In genomic region chr3:196321162-196321561, GRCh38 we compare ENCODE assay signal across 31 cellular contexts. TPM values are rescaled to one million over a fixed set of nuclear protein-coding genes. Genes with fewer than 3 reads are reported as not detected.
A peak's percentile ranks its signal among the peaks of the same experiment; 100 is the strongest.
DNase-seq lines count a peak whose midpoint lies in the region; ATAC-seq lines count a peak whose summit lies in the region.
"Had no signal": no experiment of that assay in that cellular context is flagged by ENCODE, and none has a peak within 500 bp of the region (broad histone marks: within the 10 kb centered on the region; RNA-seq: fewer than 3 reads in every experiment).

No MANE protein-coding gene starts in this region.

- no peak for ATAC-seq in CD4-positive, CD25-positive, alpha-beta regulatory T cell (ENCODE audit: low read depth in 2 of 2)
- no peak for ATAC-seq in GM19351 (IDR thresholded peaks at IDR 0.05; ENCODE audit: unreplicated experiment)
- no peak for ATAC-seq in GM18909 (IDR thresholded peaks at IDR 0.05; ENCODE audit: poor library complexity, unreplicated experiment)
- no peak for ATAC-seq in HG03378 (IDR thresholded peaks at IDR 0.05; ENCODE audit: unreplicated experiment)
- ATAC-seq: activated naive CD8-positive, alpha-beta T cell treated with anti-CD3 and anti-CD28 coated beads, Interleukin-2, amount 50 U/mL, for 24 hours; gastroesophageal sphincter; naive thymus-derived CD8-positive, alpha-beta T cell; Right ventricle myocardium inferior; upper lobe of right lung had no signal

- no peaks in the 10 kb centered on the region for H3K27me3 Mint-ChIP-seq in CD4-positive, CD25-positive, alpha-beta regulatory T cell
- H3K27me3 Mint-ChIP-seq: activated naive CD8-positive, alpha-beta T cell treated with anti-CD3 and anti-CD28 coated beads, Interleukin-2, amount 50 U/mL, for 24 hours; naive thymus-derived CD8-positive, alpha-beta T cell had no signal

- no peak overlapping the region for H2AK5ac ChIP-seq in mesenchymal stem cell (ENCODE audit: low read length, severe bottlenecking)

- no peak overlapping the region for H2BK120ac ChIP-seq in mesenchymal stem cell (ENCODE audit: low read depth, low read length)

- H3K27me3 ChIP-seq in CD4-positive, CD25-positive, alpha-beta regulatory T cell (ENCODE audit: control insufficient read depth, insufficient read depth, low read length) = no peaks in the 10 kb centered on the region
- H3K27me3 ChIP-seq in mesenchymal stem cell (ENCODE audit: control insufficient read depth in 1 of 2, insufficient read depth in 1 of 2, low read length in 2 of 2) = no peaks in the 10 kb centered on the region
- H3K27me3 ChIP-seq: BLaER1, cardiac muscle cell, colonic mucosa, gastroesophageal sphincter, suprapubic skin, upper lobe of right lung had no signal

- no peaks in the 10 kb centered on the region for H3K36me3 ChIP-seq in CD4-positive, CD25-positive, alpha-beta regulatory T cell (ENCODE audit: control insufficient read depth, insufficient read depth, low read length)
- peaks cover 0 to 3% of the 10 kb centered on the region in 2 experiments for H3K36me3 ChIP-seq in mesenchymal stem cell (ENCODE audit: control insufficient read depth in 1 of 2, insufficient read depth in 2 of 2, low read depth in 1 of 2, low read length in 2 of 2)
- H3K36me3 ChIP-seq: BLaER1, cardiac muscle cell, colonic mucosa, gastroesophageal sphincter, suprapubic skin, upper lobe of right lung had no signal

- WGBS in mesenchymal stem cell = 86% methylated on average over 10 of the region's 11 CpGs

- no peak overlapping the region for H3K27ac Mint-ChIP-seq in CD4-positive, CD25-positive, alpha-beta regulatory T cell
- H3K27ac Mint-ChIP-seq: activated naive CD8-positive, alpha-beta T cell treated with anti-CD3 and anti-CD28 coated beads, Interleukin-2, amount 50 U/mL, for 24 hours had no signal

- H2BK15ac ChIP-seq in mesenchymal stem cell (ENCODE audit: low read depth, poor library complexity, severe bottlenecking) = peak overlapping the region; percentile 23

- H2BK12ac ChIP-seq in mesenchymal stem cell (ENCODE audit: low read length in 2 of 2) = no peak overlapping the region

- no peak for DNase-seq in CD4-positive, CD25-positive, alpha-beta regulatory T cell
- DNase-seq in Kasumi-1 (lab: John Stamatoyannopoulos, UW) = peak; percentile 66
- peak; percentile 69 for DNase-seq in SKM-1 (lab: John Stamatoyannopoulos, UW; ENCODE audit: unreplicated experiment)
- no peak for DNase-seq in mesenchymal stem cell
- DNase-seq in cerebellum (ENCODE audit: low spot score) = no peak
- DNase-seq: activated effector memory CD4-positive, alpha-beta T cell treated with anti-CD3 and anti-CD28 coated beads, Interleukin-2, amount 50 U/mL, for 16 hours; activated naive CD8-positive, alpha-beta T cell treated with anti-CD3 and anti-CD28 coated beads, Interleukin-2, amount 50 U/mL, for 24 hours; activated T-cell treated with anti-CD3 and anti-CD28 coated beads, Interleukin-2, amount 50 U/mL, for 1 hour; colonic mucosa; effector CD8-positive, alpha-beta T cell; naive thymus-derived CD8-positive, alpha-beta T cell; NCI-H2107; NCI-H446 treated with DMSO at 0.1 percent for 48 hours; NCI-H82; small intestine; stimulated activated naive CD4-positive, alpha-beta T cell treated with Interleukin-2 at 50 U/mL for 16 hours; upper lobe of right lung had no signal

- H3K4me3 Mint-ChIP-seq in CD4-positive, CD25-positive, alpha-beta regulatory T cell = peak overlapping the region; percentile 15 to 52 (median 36)
- H3K4me3 Mint-ChIP-seq: activated naive CD8-positive, alpha-beta T cell treated with anti-CD3 and anti-CD28 coated beads, Interleukin-2, amount 50 U/mL, for 24 hours had no signal

- no peak overlapping the region for H3K4me3 ChIP-seq in CD4-positive, CD25-positive, alpha-beta regulatory T cell (ENCODE audit: low read depth, low read length)
- H3K4me3 ChIP-seq in mesenchymal stem cell (ENCODE audit: insufficient read depth in 1 of 2, low read depth in 1 of 2, low read length in 2 of 2) = no peak overlapping the region
- H3K4me3 ChIP-seq: BLaER1, cardiac muscle cell, colonic mucosa, gastroesophageal sphincter, suprapubic skin, upper lobe of right lung had no signal

- peaks cover 0 to 12% (median 4%) of the 10 kb centered on the region in 4 donors for H3K4me1 Mint-ChIP-seq in CD4-positive, CD25-positive, alpha-beta regulatory T cell

- no peak overlapping the region for H3K4ac ChIP-seq in mesenchymal stem cell (ENCODE audit: low read depth in 1 of 2, low read length in 2 of 2)

- no peak overlapping the region for H4K91ac ChIP-seq in mesenchymal stem cell (ENCODE audit: low read length)

- H3K9ac ChIP-seq in mesenchymal stem cell (ENCODE audit: low read length) = no peak overlapping the region
- H3K9ac ChIP-seq: BLaER1, KMS-11 had no signal

- peaks cover 3% of the 10 kb centered on the region for H3K4me1 ChIP-seq in CD4-positive, CD25-positive, alpha-beta regulatory T cell (ENCODE audit: control insufficient read depth, insufficient read depth, low read length, poor library complexity, severe bottlenecking)
- peaks cover 6% of the 10 kb centered on the region for H3K4me1 ChIP-seq in mesenchymal stem cell (ENCODE audit: control insufficient read depth, insufficient read depth, low read depth, low read length)
- H3K4me1 ChIP-seq: colonic mucosa, upper lobe of right lung had no signal

- H3K9me3 ChIP-seq in CD4-positive, CD25-positive, alpha-beta regulatory T cell (ENCODE audit: control insufficient read depth in 2 of 2, low read length in 2 of 2) = no peaks in the 10 kb centered on the region
- H3K9me3 ChIP-seq in mesenchymal stem cell (ENCODE audit: control insufficient read depth, low read length) = no peaks in the 10 kb centered on the region
- H3K9me3 ChIP-seq: BLaER1, colonic mucosa, gastroesophageal sphincter, suprapubic skin, upper lobe of right lung had no signal

- no peak overlapping the region for H3K4me2 ChIP-seq in mesenchymal stem cell (ENCODE audit: low read length, poor library complexity, severe bottlenecking)
- H3K4me2 ChIP-seq: BLaER1, KMS-11 had no signal

- H3K23ac ChIP-seq in mesenchymal stem cell (ENCODE audit: low read length in 2 of 2) = no peak overlapping the region

- no peak overlapping the region for H3K18ac ChIP-seq in mesenchymal stem cell (ENCODE audit: low read depth in 1 of 2, low read length in 2 of 2)

- peaks cover 0 to 2% (median 0%) of the 10 kb centered on the region in 7 donors for H3K9me3 Mint-ChIP-seq in CD4-positive, CD25-positive, alpha-beta regulatory T cell
- H3K9me3 Mint-ChIP-seq: activated naive CD8-positive, alpha-beta T cell treated with anti-CD3 and anti-CD28 coated beads, Interleukin-2, amount 50 U/mL, for 24 hours; naive thymus-derived CD8-positive, alpha-beta T cell had no signal

- peaks cover 2% of the 10 kb centered on the region for H3K79me1 ChIP-seq in mesenchymal stem cell (replicated peaks; ENCODE audit: low read length, poor library complexity, severe bottlenecking)

- H2AFZ ChIP-seq in mesenchymal stem cell (ENCODE audit: low read depth, low read length) = no peak overlapping the region

- H3K14ac ChIP-seq in mesenchymal stem cell (ENCODE audit: low read length in 2 of 2) = no peak overlapping the region

- no peak overlapping the region for H2BK5ac ChIP-seq in mesenchymal stem cell (ENCODE audit: low read depth, low read length, poor library complexity, severe bottlenecking)

- H3K27ac ChIP-seq in CD4-positive, CD25-positive, alpha-beta regulatory T cell (ENCODE audit: insufficient read depth, low read length, poor library complexity, severe bottlenecking) = no peak overlapping the region
- H3K27ac ChIP-seq in mesenchymal stem cell (ENCODE audit: low read length, poor library complexity, severe bottlenecking) = no peak overlapping the region
- H3K27ac ChIP-seq: BLaER1, cardiac muscle cell, colonic mucosa, gastroesophageal sphincter, KMS-11, suprapubic skin, upper lobe of right lung, VCaP had no signal

- H4K8ac ChIP-seq in mesenchymal stem cell (ENCODE audit: low read length) = no peak overlapping the region

- no peaks in the 10 kb centered on the region for H3K36me3 Mint-ChIP-seq in CD4-positive, CD25-positive, alpha-beta regulatory T cell
- H3K36me3 Mint-ChIP-seq: naive thymus-derived CD8-positive, alpha-beta T cell had no signal

RNA-seq across cellular contexts. Expression of gene DYNLT2B, which starts 3.1 kb away (rescaled TPM):
- 9.1 TPM for total RNA-seq in CD4-positive, CD25-positive, alpha-beta regulatory T cell
- 10 to 100 TPM; 13.8 to 20.7 (median 16.9) TPM for polyA plus RNA-seq in CD4-positive, CD25-positive, alpha-beta regulatory T cell
- polyA plus RNA-seq in mesenchymal stem cell (2013, experiment 1 of 2) = 24.1 TPM
- polyA plus RNA-seq in mesenchymal stem cell (2013, experiment 2 of 2) = 24.5 TPM
- 31.5 TPM for total RNA-seq in cerebellum

RNA-seq across cellular contexts. Expression of gene TM4SF19, which starts 17.0 kb away (rescaled TPM):
- total RNA-seq in CD4-positive, CD25-positive, alpha-beta regulatory T cell = not detected
- under 1 TPM in 1 of 4 donors, not detected in 3; 0.15 TPM for polyA plus RNA-seq in CD4-positive, CD25-positive, alpha-beta regulatory T cell
- polyA plus RNA-seq in mesenchymal stem cell (2013, experiment 1 of 2) = 7.3 TPM
- polyA plus RNA-seq in mesenchymal stem cell (2013, experiment 2 of 2) = 8.7 TPM
- not detected for total RNA-seq in cerebellum
- total RNA-seq: cardiac muscle cell, G401, liver, osteocyte, Right ventricle myocardium inferior had no signal
- polyA plus RNA-seq: AG04450, cardiac muscle cell, liver, small intestine had no signal

RNA-seq across cellular contexts. Expression of gene PCYT1A, which starts 33.6 kb away (rescaled TPM):
- total RNA-seq in CD4-positive, CD25-positive, alpha-beta regulatory T cell = 87.4 TPM
- polyA plus RNA-seq in CD4-positive, CD25-positive, alpha-beta regulatory T cell = 10 to 100 TPM; 21.4 to 25.2 (median 22.9) TPM
- 61.2 TPM for polyA plus RNA-seq in mesenchymal stem cell (2013, experiment 1 of 2)
- polyA plus RNA-seq in mesenchymal stem cell (2013, experiment 2 of 2) = 60.2 TPM
- 36.6 TPM for total RNA-seq in cerebellum

Comparison
In these comparisons a context has a peak if more than half of its experiments do, and no peak if none do; other contexts are left out.
1. DNase-seq: peak in Kasumi-1 (2 of 2) and SKM-1 (single experiment); none in CD4-positive, CD25-positive, alpha-beta regulatory T cell (0 of 3), mesenchymal stem cell (single experiment) and cerebellum (single experiment).